In the genomic region with DNA sequence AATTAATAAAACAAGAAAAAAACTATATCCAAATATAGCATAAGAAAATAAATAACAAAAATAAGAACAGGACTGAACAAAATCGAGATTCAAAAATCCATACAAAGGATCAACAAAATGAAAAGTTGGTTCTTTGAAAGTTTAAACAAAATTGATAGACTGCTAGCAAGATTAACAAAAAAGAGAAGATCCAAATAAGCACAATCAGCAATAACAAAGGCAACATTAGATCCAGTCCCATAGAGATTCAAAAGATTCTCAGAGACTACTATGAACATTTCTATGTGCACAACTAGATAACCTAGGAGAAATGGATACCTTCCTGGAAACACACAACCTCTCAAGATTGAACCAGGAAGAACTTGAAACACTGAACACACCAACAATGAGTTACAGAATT, we compare ENCODE assay signal across 39 cellular contexts.
"Had no signal": no experiment of that assay in that cellular context is flagged by ENCODE, and none has a peak within 500 bp of the region (broad histone marks: within the 10 kb centered on the region; RNA-seq: fewer than 3 reads in every experiment).

No MANE protein-coding gene starts in this region.

- H3K4me3 Mint-ChIP-seq: activated naive CD4-positive, alpha-beta T cell treated with anti-CD3 and anti-CD28 coated beads for 36 hours; activated naive CD4-positive, alpha-beta T cell treated with anti-CD3 and anti-CD28 coated beads, Interleukin-2, amount 10 ng/mL, durations not matched to agents 7 days and 5 days; activated naive CD4-positive, alpha-beta T cell treated with anti-CD3 and anti-CD28 coated beads, Interleukin-2, amount 50 U/mL, for 24 hours; activated naive CD8-positive, alpha-beta T cell; activated naive CD8-positive, alpha-beta T cell treated with anti-CD3 and anti-CD28 coated beads for 36 hours; activated naive CD8-positive, alpha-beta T cell treated with anti-CD3 and anti-CD28 coated beads, Interleukin-2, amount 10 ng/mL, durations not matched to agents 7 days and 5 days; activated naive CD8-positive, alpha-beta T cell treated with anti-CD3 and anti-CD28 coated beads, Interleukin-2, amount 50 U/mL, for 24 hours; activated T-cell treated with anti-CD3 and anti-CD28 coated beads, Interleukin-2, amount 50 U/mL, for 24 hours; activated T-cell treated with anti-CD3 and anti-CD28 coated beads, Interleukin-2, amount 50 U/mL, for 4 hours; activated T-cell treated with anti-CD3 and anti-CD28 coated beads, Interleukin-2, amount 50 U/mL, for 72 hours; activated T-helper 1 cell treated with anti-CD3 and anti-CD28 coated beads, Interleukin-12 subunit alpha, Interleukin-12 subunit beta, Interleukin-2, Interleukin-4 antibody, amounts not matched to agents 30 ng/mL and 10 ng/mL and 1 ng/mL, durations not matched to agents 14 hours and 24 hours and 36 hours; activated T-helper 17 cell treated with anti-CD3 and anti-CD28 coated beads, Interleukin-2, amount 50 U/mL, for 72 hours; brain; central memory CD8-positive, alpha-beta T cell had no signal

- FAIRE-seq: astrocyte, bronchial epithelial cell had no signal

- H3K4me1 ChIP-seq: adrenal gland, ascending aorta, body of pancreas, breast epithelium had no signal

- DNase-seq: activated effector memory CD4-positive, alpha-beta T cell treated with anti-CD3 and anti-CD28 coated beads, Interleukin-2, amount 50 U/mL, for 16 hours; activated effector memory CD4-positive, alpha-beta T cell treated with Interleukin-2 at 50 U/mL for 16 hours; activated gamma-delta T cell; activated gamma-delta T cell treated with Interleukin-2 at 50 U/mL for 16 hours; activated naive CD4-positive, alpha-beta T cell; activated naive CD4-positive, alpha-beta T cell treated with anti-CD3 and anti-CD28 coated beads for 36 hours; activated naive CD4-positive, alpha-beta T cell treated with anti-CD3 and anti-CD28 coated beads, Interleukin-2, amount 10 ng/mL, durations not matched to agents 7 days and 5 days; activated naive CD4-positive, alpha-beta T cell treated with anti-CD3 and anti-CD28 coated beads, Interleukin-2, amount 50 U/mL, for 16 hours; activated naive CD4-positive, alpha-beta T cell treated with Interleukin-2 at 50 U/mL for 16 hours; activated naive CD8-positive, alpha-beta T cell treated with anti-CD3 and anti-CD28 coated beads for 36 hours; activated naive CD8-positive, alpha-beta T cell treated with anti-CD3 and anti-CD28 coated beads, Interleukin-2, amount 10 ng/mL, durations not matched to agents 7 days and 5 days; activated naive CD8-positive, alpha-beta T cell treated with anti-CD3 and anti-CD28 coated beads, Interleukin-2, amount 50 U/mL, for 24 hours; activated T-cell treated with anti-CD3 and anti-CD28 coated beads, Interleukin-2, amount 50 U/mL, for 24 hours; activated T-cell treated with anti-CD3 and anti-CD28 coated beads, Interleukin-2, amount 50 U/mL, for 4 hours; activated T-cell treated with anti-CD3 and anti-CD28 coated beads, Interleukin-2, amount 50 U/mL, for 48 hours; activated T-cell treated with anti-CD3 and anti-CD28 coated beads, Interleukin-2, amount 50 U/mL, for 72 hours; adrenal gland; amniotic stem cell; amygdala; anterior cingulate cortex; aorta; body of pancreas; brain microvascular endothelial cell; caudate nucleus; central memory CD4-positive, alpha-beta T cell; cerebellar nuclear complex had no signal

- H3K27me3 ChIP-seq: adrenal gland, ascending aorta, body of pancreas, brain microvascular endothelial cell, breast epithelium, cardiac muscle cell had no signal

- H3K4me3 ChIP-seq: adrenal gland, ascending aorta, body of pancreas, breast epithelium, cardiac muscle cell had no signal

- ATAC-seq: activated naive CD4-positive, alpha-beta T cell treated with anti-CD3 and anti-CD28 coated beads, Interleukin-2, amount 50 U/mL, for 72 hours; activated naive CD8-positive, alpha-beta T cell treated with anti-CD3 and anti-CD28 coated beads, Interleukin-2, amount 50 U/mL, for 24 hours; activated T-cell treated with anti-CD3 and anti-CD28 coated beads, Interleukin-2, amount 50 U/mL, for 4 hours; activated T-cell treated with anti-CD3 and anti-CD28 coated beads, Interleukin-2, amount 50 U/mL, for 72 hours; activated T-helper 17 cell treated with anti-CD3 and anti-CD28 coated beads, Interleukin-2, amount 50 U/mL, for 72 hours; body of pancreas had no signal

- H3K9me3 ChIP-seq: adrenal gland, ascending aorta, body of pancreas, breast epithelium had no signal

- H3K27me3 Mint-ChIP-seq: activated naive CD4-positive, alpha-beta T cell treated with anti-CD3 and anti-CD28 coated beads, Interleukin-2, amount 10 ng/mL, durations not matched to agents 7 days and 5 days; activated naive CD4-positive, alpha-beta T cell treated with anti-CD3 and anti-CD28 coated beads, Interleukin-2, amount 50 U/mL, for 24 hours; activated naive CD8-positive, alpha-beta T cell; activated naive CD8-positive, alpha-beta T cell treated with anti-CD3 and anti-CD28 coated beads for 36 hours; activated naive CD8-positive, alpha-beta T cell treated with anti-CD3 and anti-CD28 coated beads, Interleukin-2, amount 10 ng/mL, durations not matched to agents 7 days and 5 days; activated naive CD8-positive, alpha-beta T cell treated with anti-CD3 and anti-CD28 coated beads, Interleukin-2, amount 50 U/mL, for 24 hours; activated T-cell treated with anti-CD3 and anti-CD28 coated beads, Interleukin-2, amount 50 U/mL, for 24 hours; activated T-helper 17 cell treated with anti-CD3 and anti-CD28 coated beads, Interleukin-2, amount 50 U/mL, for 72 hours; brain; central memory CD8-positive, alpha-beta T cell had no signal

- H3K4me1 Mint-ChIP-seq: activated naive CD4-positive, alpha-beta T cell treated with anti-CD3 and anti-CD28 coated beads, Interleukin-2, amount 10 ng/mL, durations not matched to agents 7 days and 5 days; activated naive CD4-positive, alpha-beta T cell treated with anti-CD3 and anti-CD28 coated beads, Interleukin-2, amount 50 U/mL, for 24 hours; activated naive CD8-positive, alpha-beta T cell treated with anti-CD3 and anti-CD28 coated beads for 36 hours; activated naive CD8-positive, alpha-beta T cell treated with anti-CD3 and anti-CD28 coated beads, Interleukin-2, amount 10 ng/mL, durations not matched to agents 7 days and 5 days; activated naive CD8-positive, alpha-beta T cell treated with anti-CD3 and anti-CD28 coated beads, Interleukin-2, amount 50 U/mL, for 24 hours; activated T-helper 17 cell treated with anti-CD3 and anti-CD28 coated beads, Interleukin-2, amount 50 U/mL, for 72 hours; brain; central memory CD8-positive, alpha-beta T cell had no signal

- H3K36me3 Mint-ChIP-seq: activated naive CD4-positive, alpha-beta T cell treated with anti-CD3 and anti-CD28 coated beads, Interleukin-2, amount 10 ng/mL, durations not matched to agents 7 days and 5 days; activated naive CD4-positive, alpha-beta T cell treated with anti-CD3 and anti-CD28 coated beads, Interleukin-2, amount 50 U/mL, for 24 hours; activated naive CD8-positive, alpha-beta T cell; activated naive CD8-positive, alpha-beta T cell treated with anti-CD3 and anti-CD28 coated beads for 36 hours; activated naive CD8-positive, alpha-beta T cell treated with anti-CD3 and anti-CD28 coated beads, Interleukin-2, amount 10 ng/mL, durations not matched to agents 7 days and 5 days; brain had no signal

- H3K27ac ChIP-seq: adrenal gland, ascending aorta, body of pancreas, brain microvascular endothelial cell, breast epithelium, cardiac muscle cell had no signal

- H3K36me3 ChIP-seq: adrenal gland, ascending aorta, brain microvascular endothelial cell, breast epithelium, cardiac muscle cell had no signal

- H3K27ac Mint-ChIP-seq: activated naive CD4-positive, alpha-beta T cell treated with anti-CD3 and anti-CD28 coated beads for 36 hours; activated naive CD4-positive, alpha-beta T cell treated with anti-CD3 and anti-CD28 coated beads, Interleukin-2, amount 10 ng/mL, durations not matched to agents 7 days and 5 days; activated naive CD4-positive, alpha-beta T cell treated with anti-CD3 and anti-CD28 coated beads, Interleukin-2, amount 50 U/mL, for 24 hours; activated naive CD4-positive, alpha-beta T cell treated with anti-CD3 and anti-CD28 coated beads, Interleukin-2, amount 50 U/mL, for 72 hours; activated naive CD8-positive, alpha-beta T cell; activated naive CD8-positive, alpha-beta T cell treated with anti-CD3 and anti-CD28 coated beads for 36 hours; activated naive CD8-positive, alpha-beta T cell treated with anti-CD3 and anti-CD28 coated beads, Interleukin-2, amount 10 ng/mL, durations not matched to agents 7 days and 5 days; activated naive CD8-positive, alpha-beta T cell treated with anti-CD3 and anti-CD28 coated beads, Interleukin-2, amount 50 U/mL, for 24 hours; activated T-cell treated with anti-CD3 and anti-CD28 coated beads, Interleukin-2, amount 50 U/mL, for 24 hours; activated T-cell treated with anti-CD3 and anti-CD28 coated beads, Interleukin-2, amount 50 U/mL, for 72 hours; activated T-helper 1 cell treated with anti-CD3 and anti-CD28 coated beads, Interleukin-12 subunit alpha, Interleukin-12 subunit beta, Interleukin-2, Interleukin-4 antibody, amounts not matched to agents 30 ng/mL and 10 ng/mL and 1 ng/mL, durations not matched to agents 14 hours and 24 hours and 36 hours; activated T-helper 17 cell treated with anti-CD3 and anti-CD28 coated beads, Interleukin-2, amount 50 U/mL, for 72 hours; activated T-helper 2 cell treated with anti-CD3 and anti-CD28 coated beads, Interferon-gamma antibody, Interleukin-2, Interleukin-4, amounts not matched to agents 10 μg/mL and 5 μg/mL and 100 μg/mL, durations not matched to agents 14 hours and 24 hours and 36 hours; brain had no signal
